ENCODE assay signal across 7 cellular contexts in the genomic region with DNA sequence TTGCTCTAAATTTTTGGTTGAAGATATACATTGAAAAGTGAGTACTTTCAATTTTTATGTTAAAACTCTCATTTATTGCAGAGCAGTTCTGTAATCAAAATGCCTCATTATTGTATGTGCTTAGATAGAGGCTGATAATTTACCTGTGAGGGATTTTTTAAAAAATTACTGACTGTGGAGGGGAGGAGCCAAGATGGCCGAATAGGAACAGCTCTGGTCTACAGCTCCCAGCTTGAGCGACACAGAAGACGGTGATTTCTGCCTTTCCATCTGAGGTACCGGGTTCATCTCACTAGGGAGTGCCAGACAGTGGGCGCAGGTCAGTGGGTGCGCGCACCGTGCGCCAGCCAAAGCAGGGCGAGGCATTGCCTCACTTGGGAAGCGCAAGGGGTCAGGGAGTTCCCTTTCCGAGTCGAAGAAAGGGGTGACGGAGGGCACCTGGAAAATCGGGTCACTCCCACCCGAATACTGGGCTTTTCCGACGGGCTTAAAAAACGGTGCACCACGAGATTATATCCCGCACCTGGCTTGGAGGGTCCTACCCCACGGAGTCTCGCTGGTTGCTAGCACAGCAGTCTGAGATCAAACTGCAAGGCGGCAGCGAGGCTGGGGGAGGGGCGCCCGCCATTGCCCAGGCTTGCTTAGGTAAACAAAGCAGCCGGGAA.
DNase-seq lines count a peak whose midpoint lies in the region; ATAC-seq, FAIRE-seq and TF ChIP-seq lines count a peak whose summit lies in the region.
"Not testable (repeated sequence)": the region's sequence is repeated elsewhere in the genome, so short reads cannot be mapped to it uniquely, and the experiment has no call there.

No MANE protein-coding gene starts in this region.

- intact Hi-C loops in K562 (cut with micrococcal nuclease): not testable (repeated sequence)

- not testable (repeated sequence) for H4K91ac ChIP-seq in H9 (ENCODE audit: insufficient read length, low read depth, low read length); neuronal stem cell (ENCODE audit: low read depth, low read length, poor library complexity)

- not testable (repeated sequence) for TF ChIP-seq RAD21 in K562 (CRISPR knock-in tag; conservative IDR thresholded peaks at IDR 0.05 in 1 of 2, IDR thresholded peaks at IDR 0.05 in 1 of 2)

- not testable (repeated sequence) for H3K14ac ChIP-seq in H9 (ENCODE audit: insufficient read depth, low read length); neuronal stem cell (ENCODE audit: low read length)

- not testable (repeated sequence) for TF ChIP-seq CTCF in H9 (conservative IDR thresholded peaks at IDR 0.05); K562 (IDR thresholded peaks at IDR 0.05 in 2 of 3, conservative IDR thresholded peaks at IDR 0.05 in 1 of 3; ENCODE audit: insufficient read depth in 2 of 3, low read depth in 1 of 3, low read length in 3 of 3)

- not testable (repeated sequence) for H3K27me3 Mint-ChIP-seq in H9 (ENCODE audit: low read depth)

- H3K9me3 ChIP-seq in H9 (ENCODE audit: control insufficient read depth, low read depth, low read length); HUES64 (ENCODE audit: insufficient read depth, low read depth, low read length); NT2/D1 (ENCODE audit: insufficient read depth, low read length); K562 (replicated peaks; ENCODE audit: control insufficient read depth, insufficient read depth, low read depth, low read length); iPS-18a (ENCODE audit: control insufficient read depth, low read depth, low read length); neuronal stem cell (replicated peaks in 1 of 2; ENCODE audit: control insufficient read depth in 2 of 2, insufficient read depth in 1 of 2, low read depth in 1 of 2, low read length in 2 of 2): not testable (repeated sequence)

- not testable (repeated sequence) for H4K8ac ChIP-seq in H9 (replicated peaks; ENCODE audit: insufficient read length, low read depth, low read length); neuronal stem cell (ENCODE audit: low read depth, low read length)

- H3T11ph ChIP-seq in H9 (ENCODE audit: low read length): not testable (repeated sequence)

- not testable (repeated sequence) for H2BK20ac ChIP-seq in H9 (ENCODE audit: low read depth, low read length, poor library complexity, severe bottlenecking)

- H2BK5ac ChIP-seq in H9 (ENCODE audit: insufficient read length, low read length); neuronal stem cell (ENCODE audit: low read length): not testable (repeated sequence)

- H2BK15ac ChIP-seq in H9 (ENCODE audit: low read depth, low read length); neuronal stem cell (ENCODE audit: low read length): not testable (repeated sequence)

- not testable (repeated sequence) for H3K4ac ChIP-seq in H9 (ENCODE audit: low read depth, low read length); neuronal stem cell (ENCODE audit: low read length)

- H3K9me1 ChIP-seq in K562 (ENCODE audit: control insufficient read depth, insufficient read depth, low read length): not testable (repeated sequence)

- H3K4me1 ChIP-seq in H9 (ENCODE audit: insufficient read depth, low read length); HUES64 (ENCODE audit: insufficient read depth, low read length); NT2/D1 (ENCODE audit: insufficient read depth, insufficient read length); K562 (replicated peaks in 1 of 2; ENCODE audit: control insufficient read depth in 2 of 2, insufficient read depth in 2 of 2, low read length in 2 of 2); iPS-18a (ENCODE audit: control insufficient read depth, low read depth, low read length); neuronal stem cell (ENCODE audit: control insufficient read depth in 2 of 2, insufficient read depth in 1 of 2, low read depth in 1 of 2, low read length in 2 of 2): not testable (repeated sequence)

- H4K20me1 ChIP-seq in H9 (ENCODE audit: control insufficient read depth, insufficient read depth, insufficient read length); K562 (replicated peaks; ENCODE audit: control insufficient read depth, insufficient read depth, low read length): not testable (repeated sequence)

- not testable (repeated sequence) for TF ChIP-seq POLR2A in K562 (conservative IDR thresholded peaks at IDR 0.05)

- peak overlapping the region; percentile 43 to 53 for H3K4me3 Mint-ChIP-seq in H9

- H3K27me3 ChIP-seq in H9 (ENCODE audit: insufficient read depth, low read length); HUES64 (ENCODE audit: insufficient read depth, low read length); NT2/D1 (ENCODE audit: insufficient read depth, insufficient read length); K562 (ENCODE audit: control insufficient read depth in 2 of 2, insufficient read depth in 2 of 2, low read length in 2 of 2); iPS-18a (ENCODE audit: control insufficient read depth, insufficient read depth, low read length); neuronal stem cell (ENCODE audit: control insufficient read depth in 3 of 3, insufficient read depth in 3 of 3, low read depth in 1 of 3, low read length in 3 of 3): not testable (repeated sequence)

- H3K9me3 Mint-ChIP-seq in H9: not testable (repeated sequence)

- WGBS in H9 (ENCODE audit: extremely low coverage, insufficient read length, low lambda C conversion rate): no CpG with 5 or more reads among the region's 28 CpGs
- 63% methylated on average over 23 of the region's 28 CpGs for WGBS in HUES64
- 13% methylated on average over 5 of the region's 28 CpGs for WGBS in K562 (ENCODE audit: insufficient coverage, low coverage, missing lambda C conversion rate)
- no CpG with 5 or more reads among the region's 28 CpGs for WGBS in neuronal stem cell (ENCODE audit: extremely low coverage in 2 of 2, insufficient read length in 2 of 2, insufficient replicate concordance in 1 of 2), 2 donors

- not testable (repeated sequence) for FAIRE-seq in K562 (lab: Jason Lieb, UNC)

- not testable (repeated sequence) for H3K9ac ChIP-seq in H9 (ENCODE audit: extremely low read depth, insufficient read length, low read length); iPS-18a (ENCODE audit: low read length); neuronal stem cell (ENCODE audit: low read depth, low read length, poor library complexity)
- H3K9ac ChIP-seq in HUES64 (ENCODE audit: low read depth, low read length): peak overlapping the region; percentile 47; the same call in 1 of the 2 replicates
- peak overlapping the region; percentile 77 for H3K9ac ChIP-seq in NT2/D1 (ENCODE audit: insufficient read length, low read depth)
- H3K9ac ChIP-seq in K562 (ENCODE audit: insufficient read depth in 1 of 2, low read depth in 2 of 2, low read length in 2 of 2): peak overlapping the region in 1 of 2 experiments; percentile 45; a peak in 1 of 4 replicates

- ATAC-seq in K562: not testable (repeated sequence)

- not testable (repeated sequence) for H3K23ac ChIP-seq in H9 (ENCODE audit: insufficient read length, low read depth, low read length); neuronal stem cell (ENCODE audit: low read depth, low read length, poor library complexity)

- H2AK5ac ChIP-seq in H9 (ENCODE audit: insufficient read length, low read length); neuronal stem cell (ENCODE audit: low read depth, low read length): not testable (repeated sequence)

- CTCF ChIA-PET in K562 (lab: Yijun Ruan, JAX; ENCODE audit: low intra/inter-chr PET ratio): not testable (repeated sequence)

- not testable (repeated sequence) for H2AFZ ChIP-seq in H9 (ENCODE audit: low read length)
- H2AFZ ChIP-seq in K562 (ENCODE audit: low read depth, low read length): peak overlapping the region; percentile 77
- H2AFZ ChIP-seq in neuronal stem cell (ENCODE audit: low read length): peak overlapping the region; percentile 29

- H3K18ac ChIP-seq in H9 (ENCODE audit: insufficient read length, low read depth, low read length); neuronal stem cell (ENCODE audit: low read length): not testable (repeated sequence)

- not testable (repeated sequence) for H3K36me3 Mint-ChIP-seq in H9 (ENCODE audit: insufficient read depth in 1 of 3, low read depth in 3 of 3)

- H3K27ac Mint-ChIP-seq in H9: peak overlapping the region; percentile 89 to 98 (median 93)

- not testable (repeated sequence) for H3K4me3 ChIP-seq in HUES64 (ENCODE audit: low read length); neuronal stem cell (ENCODE audit: low read length in 2 of 2)
- peak overlapping the region; percentile 54 for H3K4me3 ChIP-seq in NT2/D1 (ENCODE audit: insufficient read length, low read depth)
- H3K4me3 ChIP-seq in K562: peak overlapping the region; percentile 25; the same call in 1 of the 2 replicates
- H3K4me3 ChIP-seq in iPS-18a (ENCODE audit: low read length): peak overlapping the region; percentile 30

- POLR2A ChIA-PET in K562 (lab: Yijun Ruan, JAX): not testable (repeated sequence)

- DNase-seq in DMS53 (lab: John Stamatoyannopoulos, UW): peak; percentile 64
- not testable (repeated sequence) for DNase-seq in H9; NT2/D1 (ENCODE audit: low read depth, low spot score); K562 (ENCODE audit: extremely low read depth in 1 of 4, low spot score in 3 of 4); neuronal stem cell (ENCODE audit: low spot score)

- TF ChIP-seq EP300 in K562 (IDR thresholded peaks at IDR 0.05; ENCODE audit: low read length): not testable (repeated sequence)

- not testable (repeated sequence) for BruUV-seq in K562 (replicated peaks; lab: Mats Ljungman, UMichigan)

- H3K4me2 ChIP-seq in H9 (ENCODE audit: insufficient read depth, insufficient read length, low read length); neuronal stem cell (ENCODE audit: insufficient read depth, low read length, poor library complexity, severe bottlenecking): not testable (repeated sequence)
- H3K4me2 ChIP-seq in K562 (ENCODE audit: insufficient read depth, low read length): peak overlapping the region; percentile 52; the same call in 1 of the 2 replicates

- H3K36me3 ChIP-seq in HUES64 (ENCODE audit: insufficient read depth, low read length); NT2/D1 (ENCODE audit: insufficient read depth, insufficient read length, low read length); K562 (ENCODE audit: control insufficient read depth, insufficient read depth, low read length); iPS-18a (ENCODE audit: control insufficient read depth, low read depth, low read length); neuronal stem cell (replicated peaks in 1 of 2; ENCODE audit: control insufficient read depth in 2 of 2, insufficient read depth in 2 of 2, low read length in 2 of 2): not testable (repeated sequence)

- not testable (repeated sequence) for H3K56ac ChIP-seq in H9 (ENCODE audit: insufficient read length, low read depth, low read length)

- H3K79me2 ChIP-seq in H9 (ENCODE audit: insufficient read depth, low read length); K562 (ENCODE audit: control insufficient read depth, insufficient read depth, low read length): not testable (repeated sequence)

- H3K4me1 Mint-ChIP-seq in H9: not testable (repeated sequence)

- not testable (repeated sequence) for H3K27ac ChIP-seq in H9 (ENCODE audit: insufficient read length, low read depth, low read length); K562 (ENCODE audit: extremely low read depth, low read depth, low read length); iPS-18a (ENCODE audit: low read length); neuronal stem cell (replicated peaks; ENCODE audit: low read length)
- H3K27ac ChIP-seq in HUES64 (ENCODE audit: low read depth, low read length): 0 out of 2 replicates have a peak overlapping the region, but pooled peaks have one; percentile 35

- H3K23me2 ChIP-seq in H9 (ENCODE audit: insufficient read length, low read depth, low read length, poor library complexity, severe bottlenecking): not testable (repeated sequence)

- not testable (repeated sequence) for H3K79me1 ChIP-seq in H9 (ENCODE audit: insufficient read depth, low read depth, low read length, poor library complexity, severe bottlenecking); neuronal stem cell (ENCODE audit: low read depth, low read length)

- not testable (repeated sequence) for H4K5ac ChIP-seq in H9 (ENCODE audit: insufficient read length, low read depth, low read length)

- not testable (repeated sequence) for H2BK12ac ChIP-seq in H9 (ENCODE audit: insufficient read length, low read depth, low read length); neuronal stem cell (ENCODE audit: low read length)

- H2BK120ac ChIP-seq in H9 (ENCODE audit: low read depth, low read length, poor library complexity, severe bottlenecking); neuronal stem cell (ENCODE audit: low read depth, low read length): not testable (repeated sequence)

- in situ Hi-C loops in K562 (cut with MboI): not testable (repeated sequence)
